11 cellular contexts compared by ENCODE assay signal in the genomic region with DNA sequence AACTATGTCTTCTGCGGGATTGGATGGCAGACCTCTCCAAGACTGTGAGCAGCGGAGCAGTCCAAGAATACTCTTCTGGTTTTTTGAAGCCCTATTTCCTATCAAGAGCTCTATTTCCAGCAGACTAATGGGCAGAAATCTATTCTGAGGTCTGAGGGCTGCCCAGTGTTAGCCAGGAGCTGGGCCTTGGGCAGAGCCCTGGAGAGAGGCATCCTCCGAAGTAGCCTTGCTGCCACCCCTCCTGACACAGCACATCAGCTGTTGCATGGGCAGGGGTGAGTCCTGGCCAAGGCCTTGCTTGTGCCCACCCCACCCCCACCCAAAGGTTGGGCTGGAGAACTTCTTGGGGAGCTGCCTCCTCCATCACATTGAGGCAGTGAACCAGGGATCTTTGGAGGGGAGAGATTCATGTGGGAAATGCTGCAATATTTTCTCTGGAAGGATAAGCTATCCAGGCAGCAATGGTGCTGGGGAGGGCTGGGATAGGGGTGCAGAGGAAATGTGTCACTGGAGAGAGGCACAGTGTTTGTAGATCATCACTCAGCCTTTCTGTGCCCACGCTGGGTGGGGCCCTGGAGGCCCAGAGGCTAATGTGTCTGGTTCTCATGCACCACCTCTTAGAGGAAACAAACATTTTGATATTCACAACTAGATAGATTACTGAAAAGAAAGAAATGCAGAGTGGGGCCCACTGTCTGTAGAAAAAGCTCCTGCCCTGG.
DNase-seq lines count a peak whose midpoint lies in the region; ATAC-seq and TF ChIP-seq lines count a peak whose summit lies in the region.
"Had no signal": no experiment of that assay in that cellular context is flagged by ENCODE, and none has a peak within 500 bp of the region (broad histone marks: within the 10 kb centered on the region; RNA-seq: fewer than 3 reads in every experiment).

No MANE protein-coding gene starts in this region.

- no peak for TF ChIP-seq CTCF in foreskin fibroblast (IDR thresholded peaks at IDR 0.05; ENCODE audit: low read depth, low read length)
- TF ChIP-seq CTCF in mesothelial cell of epicardium (IDR thresholded peaks at IDR 0.05; ENCODE audit: unreplicated experiment), result no peak

- no peak overlapping the region for H3K27ac Mint-ChIP-seq in mesothelial cell of epicardium
- H3K27ac Mint-ChIP-seq in naive thymus-derived CD8-positive, alpha-beta T cell, result no peak overlapping the region
- H3K27ac Mint-ChIP-seq: CD8-positive, alpha-beta memory T cell; T-helper 1 cell treated with Interleukin-12 subunit alpha and Interleukin-12 subunit beta and Interleukin-4 antibody, amounts not matched to agents 30 μg/mL and 1 μg/mL, for 36 hours had no signal

- H3K36me3 ChIP-seq in adipocyte (ENCODE audit: control insufficient read depth, insufficient read depth, low read length, severe bottlenecking) (no peaks in the 10 kb centered on the region), skeletal muscle satellite cell (ENCODE audit: insufficient read depth, low read length) (no peaks in the 10 kb centered on the region)
- H3K36me3 ChIP-seq: ascending aorta had no signal

- no peaks in the 10 kb centered on the region for H3K27me3 Mint-ChIP-seq in mesothelial cell of epicardium (ENCODE audit: low read depth)
- no peaks in the 10 kb centered on the region for H3K27me3 Mint-ChIP-seq in naive thymus-derived CD8-positive, alpha-beta T cell
- H3K27me3 Mint-ChIP-seq: CD8-positive, alpha-beta memory T cell had no signal

- H3K9me3 Mint-ChIP-seq in mesothelial cell of epicardium, result no peaks in the 10 kb centered on the region
- H3K9me3 Mint-ChIP-seq in naive thymus-derived CD8-positive, alpha-beta T cell, result no peaks in the 10 kb centered on the region
- H3K9me3 Mint-ChIP-seq: CD8-positive, alpha-beta memory T cell; T-helper 1 cell treated with Interleukin-12 subunit alpha and Interleukin-12 subunit beta and Interleukin-4 antibody, amounts not matched to agents 30 μg/mL and 1 μg/mL, for 36 hours had no signal

- peak; percentile 20 for DNase-seq in HCEC 1CT
- DNase-seq in adipocyte (ENCODE audit: low read depth), result peak; percentile 43
- DNase-seq in foreskin fibroblast, result peak; percentile 59 to 78
- DNase-seq in mesothelial cell of epicardium (ENCODE audit: low spot score in 2 of 2, unreplicated experiment in 2 of 2), result no peak
- DNase-seq in naive thymus-derived CD8-positive, alpha-beta T cell, result no peak
- DNase-seq in NCI-H748 (lab: John Stamatoyannopoulos, UW; ENCODE audit: unreplicated experiment), result no peak
- DNase-seq: GOT3 had no signal

- H3K4me1 Mint-ChIP-seq in mesothelial cell of epicardium, result peaks cover 6% of the 10 kb centered on the region
- peaks cover 0 to 8% (median 0%) of the 10 kb centered on the region in 4 donors for H3K4me1 Mint-ChIP-seq in naive thymus-derived CD8-positive, alpha-beta T cell
- H3K4me1 Mint-ChIP-seq: CD8-positive, alpha-beta memory T cell had no signal

- H3K4me2 ChIP-seq in skeletal muscle satellite cell (ENCODE audit: low read length), result peak overlapping the region; percentile 46

- no peak overlapping the region for H3K4me3 Mint-ChIP-seq in mesothelial cell of epicardium
- H3K4me3 Mint-ChIP-seq in naive thymus-derived CD8-positive, alpha-beta T cell, result no peak overlapping the region
- H3K4me3 Mint-ChIP-seq: CD8-positive, alpha-beta memory T cell; T-helper 1 cell treated with Interleukin-12 subunit alpha and Interleukin-12 subunit beta and Interleukin-4 antibody, amounts not matched to agents 30 μg/mL and 1 μg/mL, for 36 hours had no signal

- no peak for ATAC-seq in naive thymus-derived CD8-positive, alpha-beta T cell

- H3K36me3 Mint-ChIP-seq in mesothelial cell of epicardium, result no peaks in the 10 kb centered on the region
- no peaks in the 10 kb centered on the region for H3K36me3 Mint-ChIP-seq in naive thymus-derived CD8-positive, alpha-beta T cell
- H3K36me3 Mint-ChIP-seq: CD8-positive, alpha-beta memory T cell had no signal

- H3K4me1 ChIP-seq in adipocyte (ENCODE audit: control insufficient read depth, insufficient read depth, low read length) (peaks cover 22% of the 10 kb centered on the region), skeletal muscle satellite cell (ENCODE audit: control insufficient read depth, insufficient read depth, low read length) (peaks cover 30% of the 10 kb centered on the region)
- H3K4me1 ChIP-seq: ascending aorta had no signal

- no peaks in the 10 kb centered on the region for H3K9me3 ChIP-seq in adipocyte (ENCODE audit: control insufficient read depth, low read length)
- no peaks in the 10 kb centered on the region for H3K9me3 ChIP-seq in skeletal muscle satellite cell (replicated peaks; ENCODE audit: low read length)
- H3K9me3 ChIP-seq: ascending aorta had no signal

- no peak overlapping the region for H3K4me3 ChIP-seq in adipocyte (ENCODE audit: low read length)
- no peak overlapping the region for H3K4me3 ChIP-seq in foreskin fibroblast (ENCODE audit: low read depth in 1 of 2, low read length in 2 of 2)
- H3K4me3 ChIP-seq in skeletal muscle satellite cell (ENCODE audit: low read length), result no peak overlapping the region
- H3K4me3 ChIP-seq: ascending aorta had no signal

- H3K27me3 ChIP-seq in adipocyte (replicated peaks; ENCODE audit: control insufficient read depth, insufficient read depth, low read length) (no peaks in the 10 kb centered on the region), skeletal muscle satellite cell (ENCODE audit: control insufficient read depth, insufficient read depth, low read length) (no peaks in the 10 kb centered on the region)
- H3K27me3 ChIP-seq: ascending aorta had no signal

- H3K9ac ChIP-seq in adipocyte (ENCODE audit: low read length) (no peak overlapping the region), skeletal muscle satellite cell (ENCODE audit: low read depth, low read length) (no peak overlapping the region)

- POLR2A ChIA-PET in naive thymus-derived CD8-positive, alpha-beta T cell (lab: Charles Lee), result no interaction called here

Comparison
In these comparisons a context has a peak if more than half of its experiments do, and no peak if none do; other contexts are left out.
1. DNase-seq: peak in HCEC 1CT (single experiment), adipocyte (single experiment) and foreskin fibroblast (2 of 2); none in mesothelial cell of epicardium (0 of 2), naive thymus-derived CD8-positive, alpha-beta T cell (0 of 10) and NCI-H748 (single experiment).